Comparison of ENCODE assay signal across 24 cellular contexts in the genomic region with DNA sequence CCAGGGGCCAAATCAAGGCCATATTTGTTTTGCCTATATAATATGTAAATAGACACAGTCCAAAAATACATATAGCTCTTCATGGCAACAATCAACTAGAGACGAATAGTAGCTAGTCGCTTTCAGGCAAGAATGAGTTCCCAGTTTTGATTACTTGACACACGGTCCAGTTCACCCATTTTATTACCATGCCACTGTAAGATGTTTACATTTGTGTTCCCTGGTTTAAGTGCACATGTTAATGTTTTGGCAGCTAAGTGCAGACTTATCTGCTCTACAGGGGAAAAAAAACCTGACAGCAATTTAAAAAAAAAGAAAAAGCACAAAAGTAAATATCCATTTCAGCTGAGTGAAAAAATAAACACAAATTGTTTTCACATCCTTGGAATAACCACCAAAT.
"Had no signal": no experiment of that assay in that cellular context is flagged by ENCODE, and none has a peak within 500 bp of the region (broad histone marks: within the 10 kb centered on the region; RNA-seq: fewer than 3 reads in every experiment).

No MANE protein-coding gene starts in this region.

- H3K27me3 Mint-ChIP-seq: activated naive CD8-positive, alpha-beta T cell; activated T-cell treated with anti-CD3 and anti-CD28 coated beads, Interleukin-2, amount 50 U/mL, for 24 hours; naive thymus-derived CD4-positive, alpha-beta T cell; type B pancreatic cell had no signal

- H3K36me3 Mint-ChIP-seq: type B pancreatic cell had no signal

- DNase-seq: activated CD4-positive, alpha-beta T cell treated with anti-CD3 and anti-CD28 coated beads, Interleukin-2, amount 50 U/mL, for 4 hours; activated CD8-positive, alpha-beta memory T cell treated with anti-CD3 and anti-CD28 coated beads for 24 hours; activated CD8-positive, alpha-beta memory T cell treated with anti-CD3 and anti-CD28 coated beads, Interleukin-2, amount 50 U/mL, for 4 hours; activated naive CD4-positive, alpha-beta T cell; activated T-cell treated with anti-CD3 and anti-CD28 coated beads, Interleukin-2, amount 50 U/mL, for 24 hours; adrenal gland; brain microvascular endothelial cell; central memory CD4-positive, alpha-beta T cell; dermis blood vessel endothelial cell; effector CD8-positive, alpha-beta T cell; foreskin melanocyte; left ventricle myocardium inferior; naive thymus-derived CD4-positive, alpha-beta T cell; occipital lobe; posterior cingulate gyrus; stimulated activated CD4-positive, alpha-beta T cell treated with anti-CD3 and anti-CD28 coated beads, Interleukin-15, amount 100 ng/mL, for 24 hours; stimulated activated naive CD4-positive, alpha-beta T cell; testis had no signal

- H3K27ac Mint-ChIP-seq: activated naive CD8-positive, alpha-beta T cell; activated T-cell treated with anti-CD3 and anti-CD28 coated beads, Interleukin-2, amount 50 U/mL, for 24 hours; activated T-helper 2 cell treated with anti-CD3 and anti-CD28 coated beads, Interferon-gamma antibody, Interleukin-2, Interleukin-4, amounts not matched to agents 10 μg/mL and 5 μg/mL and 100 μg/mL, durations not matched to agents 14 hours and 24 hours and 36 hours; naive thymus-derived CD4-positive, alpha-beta T cell; type B pancreatic cell; WTC11 had no signal

- ATAC-seq: naive thymus-derived CD4-positive, alpha-beta T cell; sciatic nerve; WTC11 had no signal

- H3K4me3 Mint-ChIP-seq: activated naive CD8-positive, alpha-beta T cell; activated T-cell treated with anti-CD3 and anti-CD28 coated beads, Interleukin-2, amount 50 U/mL, for 24 hours; naive thymus-derived CD4-positive, alpha-beta T cell; neural crest cell; type B pancreatic cell; WTC11 had no signal

- H3K4me1 Mint-ChIP-seq: neural crest cell, WTC11 had no signal

- H3K9me3 Mint-ChIP-seq: type B pancreatic cell had no signal
